Comparison of ENCODE assay signal across 1 cellular context in the genomic region with DNA sequence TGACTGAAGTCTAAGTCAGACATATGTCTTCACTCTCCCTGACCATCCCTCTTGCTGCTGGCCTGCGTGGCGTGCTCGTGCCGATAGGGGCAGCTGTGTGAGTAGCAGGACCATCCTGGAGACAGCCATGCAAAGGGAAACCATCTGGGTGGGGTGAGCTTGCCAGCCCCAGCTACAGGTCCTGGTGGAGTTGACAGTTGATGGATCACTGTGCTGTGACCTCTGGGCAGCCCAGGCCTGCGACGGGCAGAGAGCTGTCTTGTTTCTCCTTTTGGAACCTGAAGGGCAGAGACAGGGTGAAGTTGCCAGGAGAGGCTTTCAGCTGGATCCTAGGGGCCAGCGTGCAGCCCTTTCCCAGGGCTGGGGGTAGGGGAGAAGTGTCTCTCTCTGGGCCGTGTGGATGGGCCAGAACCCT.
TF ChIP-seq lines count a peak whose summit lies in the region.

No MANE protein-coding gene starts in this region.

TF ChIP-seq in HepG2, 621 proteins besides CTCF, POLR2A, EP300 and RAD21 (continued from another document and continues in another):
- TF ChIP-seq, protein P1, sequence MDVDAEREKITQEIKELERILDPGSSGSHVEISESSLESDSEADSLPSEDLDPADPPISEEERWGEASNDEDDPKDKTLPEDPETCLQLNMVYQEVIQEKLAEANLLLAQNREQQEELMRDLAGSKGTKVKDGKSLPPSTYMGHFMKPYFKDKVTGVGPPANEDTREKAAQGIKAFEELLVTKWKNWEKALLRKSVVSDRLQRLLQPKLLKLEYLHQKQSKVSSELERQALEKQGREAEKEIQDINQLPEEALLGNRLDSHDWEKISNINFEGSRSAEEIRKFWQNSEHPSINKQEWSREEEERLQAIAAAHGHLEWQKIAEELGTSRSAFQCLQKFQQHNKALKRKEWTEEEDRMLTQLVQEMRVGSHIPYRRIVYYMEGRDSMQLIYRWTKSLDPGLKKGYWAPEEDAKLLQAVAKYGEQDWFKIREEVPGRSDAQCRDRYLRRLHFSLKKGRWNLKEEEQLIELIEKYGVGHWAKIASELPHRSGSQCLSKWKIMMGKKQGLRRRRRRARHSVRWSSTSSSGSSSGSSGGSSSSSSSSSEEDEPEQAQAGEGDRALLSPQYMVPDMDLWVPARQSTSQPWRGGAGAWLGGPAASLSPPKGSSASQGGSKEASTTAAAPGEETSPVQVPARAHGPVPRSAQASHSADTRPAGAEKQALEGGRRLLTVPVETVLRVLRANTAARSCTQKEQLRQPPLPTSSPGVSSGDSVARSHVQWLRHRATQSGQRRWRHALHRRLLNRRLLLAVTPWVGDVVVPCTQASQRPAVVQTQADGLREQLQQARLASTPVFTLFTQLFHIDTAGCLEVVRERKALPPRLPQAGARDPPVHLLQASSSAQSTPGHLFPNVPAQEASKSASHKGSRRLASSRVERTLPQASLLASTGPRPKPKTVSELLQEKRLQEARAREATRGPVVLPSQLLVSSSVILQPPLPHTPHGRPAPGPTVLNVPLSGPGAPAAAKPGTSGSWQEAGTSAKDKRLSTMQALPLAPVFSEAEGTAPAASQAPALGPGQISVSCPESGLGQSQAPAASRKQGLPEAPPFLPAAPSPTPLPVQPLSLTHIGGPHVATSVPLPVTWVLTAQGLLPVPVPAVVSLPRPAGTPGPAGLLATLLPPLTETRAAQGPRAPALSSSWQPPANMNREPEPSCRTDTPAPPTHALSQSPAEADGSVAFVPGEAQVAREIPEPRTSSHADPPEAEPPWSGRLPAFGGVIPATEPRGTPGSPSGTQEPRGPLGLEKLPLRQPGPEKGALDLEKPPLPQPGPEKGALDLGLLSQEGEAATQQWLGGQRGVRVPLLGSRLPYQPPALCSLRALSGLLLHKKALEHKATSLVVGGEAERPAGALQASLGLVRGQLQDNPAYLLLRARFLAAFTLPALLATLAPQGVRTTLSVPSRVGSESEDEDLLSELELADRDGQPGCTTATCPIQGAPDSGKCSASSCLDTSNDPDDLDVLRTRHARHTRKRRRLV (CRISPR knock-in tag; IDR thresholded peaks at IDR 0.05): no peak
- TF ChIP-seq CC2D1A (CRISPR knock-in tag; IDR thresholded peaks at IDR 0.05): no peak
- TF ChIP-seq, protein P2, sequence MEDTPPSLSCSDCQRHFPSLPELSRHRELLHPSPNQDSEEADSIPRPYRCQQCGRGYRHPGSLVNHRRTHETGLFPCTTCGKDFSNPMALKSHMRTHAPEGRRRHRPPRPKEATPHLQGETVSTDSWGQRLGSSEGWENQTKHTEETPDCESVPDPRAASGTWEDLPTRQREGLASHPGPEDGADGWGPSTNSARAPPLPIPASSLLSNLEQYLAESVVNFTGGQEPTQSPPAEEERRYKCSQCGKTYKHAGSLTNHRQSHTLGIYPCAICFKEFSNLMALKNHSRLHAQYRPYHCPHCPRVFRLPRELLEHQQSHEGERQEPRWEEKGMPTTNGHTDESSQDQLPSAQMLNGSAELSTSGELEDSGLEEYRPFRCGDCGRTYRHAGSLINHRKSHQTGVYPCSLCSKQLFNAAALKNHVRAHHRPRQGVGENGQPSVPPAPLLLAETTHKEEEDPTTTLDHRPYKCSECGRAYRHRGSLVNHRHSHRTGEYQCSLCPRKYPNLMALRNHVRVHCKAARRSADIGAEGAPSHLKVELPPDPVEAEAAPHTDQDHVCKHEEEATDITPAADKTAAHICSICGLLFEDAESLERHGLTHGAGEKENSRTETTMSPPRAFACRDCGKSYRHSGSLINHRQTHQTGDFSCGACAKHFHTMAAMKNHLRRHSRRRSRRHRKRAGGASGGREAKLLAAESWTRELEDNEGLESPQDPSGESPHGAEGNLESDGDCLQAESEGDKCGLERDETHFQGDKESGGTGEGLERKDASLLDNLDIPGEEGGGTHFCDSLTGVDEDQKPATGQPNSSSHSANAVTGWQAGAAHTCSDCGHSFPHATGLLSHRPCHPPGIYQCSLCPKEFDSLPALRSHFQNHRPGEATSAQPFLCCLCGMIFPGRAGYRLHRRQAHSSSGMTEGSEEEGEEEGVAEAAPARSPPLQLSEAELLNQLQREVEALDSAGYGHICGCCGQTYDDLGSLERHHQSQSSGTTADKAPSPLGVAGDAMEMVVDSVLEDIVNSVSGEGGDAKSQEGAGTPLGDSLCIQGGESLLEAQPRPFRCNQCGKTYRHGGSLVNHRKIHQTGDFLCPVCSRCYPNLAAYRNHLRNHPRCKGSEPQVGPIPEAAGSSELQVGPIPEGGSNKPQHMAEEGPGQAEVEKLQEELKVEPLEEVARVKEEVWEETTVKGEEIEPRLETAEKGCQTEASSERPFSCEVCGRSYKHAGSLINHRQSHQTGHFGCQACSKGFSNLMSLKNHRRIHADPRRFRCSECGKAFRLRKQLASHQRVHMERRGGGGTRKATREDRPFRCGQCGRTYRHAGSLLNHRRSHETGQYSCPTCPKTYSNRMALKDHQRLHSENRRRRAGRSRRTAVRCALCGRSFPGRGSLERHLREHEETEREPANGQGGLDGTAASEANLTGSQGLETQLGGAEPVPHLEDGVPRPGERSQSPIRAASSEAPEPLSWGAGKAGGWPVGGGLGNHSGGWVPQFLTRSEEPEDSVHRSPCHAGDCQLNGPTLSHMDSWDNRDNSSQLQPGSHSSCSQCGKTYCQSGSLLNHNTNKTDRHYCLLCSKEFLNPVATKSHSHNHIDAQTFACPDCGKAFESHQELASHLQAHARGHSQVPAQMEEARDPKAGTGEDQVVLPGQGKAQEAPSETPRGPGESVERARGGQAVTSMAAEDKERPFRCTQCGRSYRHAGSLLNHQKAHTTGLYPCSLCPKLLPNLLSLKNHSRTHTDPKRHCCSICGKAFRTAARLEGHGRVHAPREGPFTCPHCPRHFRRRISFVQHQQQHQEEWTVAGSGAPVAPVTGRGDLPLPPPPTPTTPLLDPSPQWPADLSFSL (CRISPR knock-in tag; IDR thresholded peaks at IDR 0.05): no peak
- TF ChIP-seq ZNF776 (CRISPR knock-in tag; IDR thresholded peaks at IDR 0.05): no peak
- TF ChIP-seq MED1 (CRISPR knock-in tag; IDR thresholded peaks at IDR 0.05): 0 out of 2 replicates have a peak, but pooled peaks have one; percentile 37
- TF ChIP-seq SMAD3 (CRISPR knock-in tag; IDR thresholded peaks at IDR 0.05): no peak
- TF ChIP-seq MBD4 (IDR thresholded peaks at IDR 0.05; ENCODE audit: borderline replicate concordance, low read length): no peak
- TF ChIP-seq ZMYM4 (CRISPR knock-in tag; IDR thresholded peaks at IDR 0.05): peak; percentile 55; the same call in 1 of the 2 replicates
- 0 out of 2 replicates have a peak, but pooled peaks have one; percentile 19 for TF ChIP-seq ZNF232 (CRISPR knock-in tag; IDR thresholded peaks at IDR 0.05; ENCODE audit: borderline replicate concordance)
- TF ChIP-seq PAF1 (CRISPR knock-in tag; IDR thresholded peaks at IDR 0.05): no peak
- TF ChIP-seq HIVEP1 (CRISPR knock-in tag; IDR thresholded peaks at IDR 0.05): no peak
- TF ChIP-seq GTF3A (CRISPR knock-in tag; conservative IDR thresholded peaks at IDR 0.05): no peak
- TF ChIP-seq ZMAT3 (CRISPR knock-in tag; conservative IDR thresholded peaks at IDR 0.05): 0 out of 2 replicates have a peak, but pooled peaks have one; percentile 43
- TF ChIP-seq, protein P3, sequence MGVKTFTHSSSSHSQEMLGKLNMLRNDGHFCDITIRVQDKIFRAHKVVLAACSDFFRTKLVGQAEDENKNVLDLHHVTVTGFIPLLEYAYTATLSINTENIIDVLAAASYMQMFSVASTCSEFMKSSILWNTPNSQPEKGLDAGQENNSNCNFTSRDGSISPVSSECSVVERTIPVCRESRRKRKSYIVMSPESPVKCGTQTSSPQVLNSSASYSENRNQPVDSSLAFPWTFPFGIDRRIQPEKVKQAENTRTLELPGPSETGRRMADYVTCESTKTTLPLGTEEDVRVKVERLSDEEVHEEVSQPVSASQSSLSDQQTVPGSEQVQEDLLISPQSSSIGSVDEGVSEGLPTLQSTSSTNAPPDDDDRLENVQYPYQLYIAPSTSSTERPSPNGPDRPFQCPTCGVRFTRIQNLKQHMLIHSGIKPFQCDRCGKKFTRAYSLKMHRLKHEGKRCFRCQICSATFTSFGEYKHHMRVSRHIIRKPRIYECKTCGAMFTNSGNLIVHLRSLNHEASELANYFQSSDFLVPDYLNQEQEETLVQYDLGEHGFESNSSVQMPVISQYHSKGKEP (CRISPR knock-in tag; IDR thresholded peaks at IDR 0.05): no peak
- no peak for TF ChIP-seq ISX (CRISPR knock-in tag; conservative IDR thresholded peaks at IDR 0.05)
- no peak for TF ChIP-seq PAX8 (CRISPR knock-in tag; IDR thresholded peaks at IDR 0.05; ENCODE audit: borderline replicate concordance)
- TF ChIP-seq, protein P4, sequence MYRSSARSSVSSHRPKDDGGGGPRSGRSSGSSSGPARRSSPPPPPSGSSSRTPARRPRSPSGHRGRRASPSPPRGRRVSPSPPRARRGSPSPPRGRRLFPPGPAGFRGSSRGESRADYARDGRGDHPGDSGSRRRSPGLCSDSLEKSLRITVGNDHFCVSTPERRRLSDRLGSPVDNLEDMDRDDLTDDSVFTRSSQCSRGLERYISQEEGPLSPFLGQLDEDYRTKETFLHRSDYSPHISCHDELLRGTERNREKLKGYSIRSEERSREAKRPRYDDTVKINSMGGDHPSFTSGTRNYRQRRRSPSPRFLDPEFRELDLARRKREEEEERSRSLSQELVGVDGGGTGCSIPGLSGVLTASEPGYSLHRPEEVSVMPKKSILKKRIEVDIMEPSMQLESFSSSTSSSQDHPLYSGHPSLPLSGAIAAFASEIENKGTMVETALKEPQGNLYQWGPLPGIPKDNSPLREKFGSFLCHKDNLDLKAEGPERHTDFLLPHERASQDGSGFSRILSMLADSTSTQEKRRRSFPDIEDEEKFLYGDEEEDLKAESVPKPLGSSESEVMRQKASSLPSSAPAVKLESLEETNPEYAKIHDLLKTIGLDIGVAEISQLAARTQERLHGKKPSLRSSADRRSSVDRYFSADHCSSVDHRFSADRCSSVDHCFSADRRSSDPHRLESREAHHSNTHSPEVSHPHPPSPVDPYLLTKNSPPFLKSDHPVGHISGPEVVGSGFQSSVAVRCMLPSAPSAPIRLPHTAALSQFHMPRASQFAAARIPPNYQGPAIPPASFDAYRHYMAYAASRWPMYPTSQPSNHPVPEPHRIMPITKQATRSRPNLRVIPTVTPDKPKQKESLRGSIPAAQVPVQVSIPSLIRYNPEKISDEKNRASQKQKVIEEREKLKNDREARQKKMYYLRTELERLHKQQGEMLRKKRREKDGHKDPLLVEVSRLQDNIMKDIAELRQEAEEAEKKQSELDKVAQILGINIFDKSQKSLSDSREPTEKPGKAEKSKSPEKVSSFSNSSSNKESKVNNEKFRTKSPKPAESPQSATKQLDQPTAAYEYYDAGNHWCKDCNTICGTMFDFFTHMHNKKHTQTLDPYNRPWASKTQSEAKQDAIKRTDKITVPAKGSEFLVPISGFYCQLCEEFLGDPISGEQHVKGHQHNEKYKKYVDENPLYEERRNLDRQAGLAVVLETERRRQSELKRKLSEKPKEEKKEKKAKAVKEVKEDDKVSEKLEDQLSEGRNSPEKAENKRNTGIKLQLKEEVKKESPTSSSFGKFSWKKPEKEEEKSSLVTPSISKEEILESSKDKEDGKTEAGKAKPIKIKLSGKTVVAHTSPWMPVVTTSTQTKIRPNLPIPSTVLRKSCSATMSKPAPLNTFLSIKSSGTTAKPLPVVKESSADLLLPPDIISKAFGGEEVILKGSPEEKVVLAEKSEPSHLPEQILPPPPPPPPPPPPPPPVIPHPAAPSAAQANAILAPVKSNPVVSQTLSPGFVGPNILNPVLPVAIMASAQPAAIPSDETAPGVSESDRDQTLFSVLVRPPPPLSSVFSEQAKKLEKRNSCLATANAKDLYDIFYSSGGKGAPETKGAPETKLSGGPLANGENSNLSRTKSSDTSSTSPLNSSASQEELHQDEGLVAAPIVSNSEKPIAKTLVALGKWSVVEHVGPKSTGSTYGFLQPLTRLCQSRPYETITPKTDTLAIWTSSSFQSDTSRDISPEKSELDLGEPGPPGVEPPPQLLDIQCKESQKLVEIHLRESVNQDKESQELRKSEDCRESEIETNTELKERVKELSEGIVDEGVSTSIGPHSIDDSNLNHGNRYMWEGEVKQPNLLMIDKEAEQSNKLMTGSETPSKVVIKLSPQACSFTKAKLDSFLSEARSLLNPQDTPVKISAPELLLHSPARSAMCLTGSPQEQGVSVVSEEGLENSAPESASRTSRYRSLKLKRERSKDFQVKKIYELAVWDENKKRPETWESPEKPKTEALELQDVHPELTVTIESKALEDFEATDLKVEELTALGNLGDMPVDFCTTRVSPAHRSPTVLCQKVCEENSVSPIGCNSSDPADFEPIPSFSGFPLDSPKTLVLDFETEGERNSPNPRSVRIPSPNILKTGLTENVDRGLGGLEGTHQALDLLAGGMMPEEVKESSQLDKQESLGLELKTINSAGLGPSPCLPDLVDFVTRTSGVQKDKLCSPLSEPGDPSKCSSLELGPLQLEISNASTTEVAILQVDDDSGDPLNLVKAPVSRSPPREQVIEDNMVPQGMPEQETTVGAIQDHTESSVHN (CRISPR knock-in tag; IDR thresholded peaks at IDR 0.05): no peak
- no peak for TF ChIP-seq ZNF33A (CRISPR knock-in tag; IDR thresholded peaks at IDR 0.05; ENCODE audit: borderline replicate concordance)
- no peak for TF ChIP-seq ZNF138 (CRISPR knock-in tag; IDR thresholded peaks at IDR 0.05; ENCODE audit: low read depth)
- peak; percentile 36; the same call in 1 of the 3 replicates for TF ChIP-seq MXI1 (IDR thresholded peaks at IDR 0.05; ENCODE audit: borderline replicate concordance, low read depth, low read length)
- no peak for TF ChIP-seq KDM5B (CRISPR knock-in tag; IDR thresholded peaks at IDR 0.05; ENCODE audit: borderline replicate concordance)
- TF ChIP-seq ZFP36 (IDR thresholded peaks at IDR 0.05; ENCODE audit: borderline replicate concordance, low read depth, low read length, partially characterized antibody): no peak
- TF ChIP-seq GFI1 (CRISPR knock-in tag; IDR thresholded peaks at IDR 0.05; ENCODE audit: borderline replicate concordance): no peak
- no peak for TF ChIP-seq ATM (IDR thresholded peaks at IDR 0.05; ENCODE audit: borderline replicate concordance)
- TF ChIP-seq, protein P5, sequence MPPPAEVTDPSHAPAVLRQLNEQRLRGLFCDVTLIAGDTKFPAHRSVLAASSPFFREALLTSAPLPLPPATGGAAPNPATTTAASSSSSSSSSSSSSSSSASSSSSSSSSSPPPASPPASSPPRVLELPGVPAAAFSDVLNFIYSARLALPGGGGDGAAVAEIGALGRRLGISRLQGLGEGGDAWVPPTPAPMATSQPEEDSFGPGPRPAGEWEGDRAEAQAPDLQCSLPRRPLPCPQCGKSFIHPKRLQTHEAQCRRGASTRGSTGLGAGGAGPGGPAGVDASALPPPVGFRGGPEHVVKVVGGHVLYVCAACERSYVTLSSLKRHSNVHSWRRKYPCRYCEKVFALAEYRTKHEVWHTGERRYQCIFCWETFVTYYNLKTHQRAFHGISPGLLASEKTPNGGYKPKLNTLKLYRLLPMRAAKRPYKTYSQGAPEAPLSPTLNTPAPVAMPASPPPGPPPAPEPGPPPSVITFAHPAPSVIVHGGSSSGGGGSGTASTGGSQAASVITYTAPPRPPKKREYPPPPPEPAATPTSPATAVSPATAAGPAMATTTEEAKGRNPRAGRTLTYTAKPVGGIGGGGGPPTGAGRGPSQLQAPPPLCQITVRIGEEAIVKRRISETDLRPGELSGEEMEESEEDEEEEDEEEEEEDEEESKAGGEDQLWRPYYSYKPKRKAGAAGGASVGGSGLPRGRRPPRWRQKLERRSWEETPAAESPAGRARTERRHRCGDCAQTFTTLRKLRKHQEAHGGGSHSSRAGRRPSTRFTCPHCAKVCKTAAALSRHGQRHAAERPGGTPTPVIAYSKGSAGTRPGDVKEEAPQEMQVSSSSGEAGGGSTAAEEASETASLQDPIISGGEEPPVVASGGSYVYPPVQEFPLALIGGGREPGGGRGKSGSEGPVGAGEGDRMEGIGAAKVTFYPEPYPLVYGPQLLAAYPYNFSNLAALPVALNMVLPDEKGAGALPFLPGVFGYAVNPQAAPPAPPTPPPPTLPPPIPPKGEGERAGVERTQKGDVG (CRISPR knock-in tag; IDR thresholded peaks at IDR 0.05; ENCODE audit: borderline replicate concordance): no peak
- no peak for TF ChIP-seq CENPX (CRISPR knock-in tag; IDR thresholded peaks at IDR 0.05)
- TF ChIP-seq RNF2 (conservative IDR thresholded peaks at IDR 0.05; ENCODE audit: low read depth): no peak
- no peak for TF ChIP-seq ZNF720 (CRISPR knock-in tag; IDR thresholded peaks at IDR 0.05)
- no peak for TF ChIP-seq ZSCAN25 (CRISPR knock-in tag; IDR thresholded peaks at IDR 0.05)
- TF ChIP-seq SRSF9 (IDR thresholded peaks at IDR 0.05; ENCODE audit: borderline replicate concordance, insufficient read depth, low read depth, low read length, poor library complexity, severe bottlenecking): no peak
